ENCODE assay signal across 14 cellular contexts in the genomic region with DNA sequence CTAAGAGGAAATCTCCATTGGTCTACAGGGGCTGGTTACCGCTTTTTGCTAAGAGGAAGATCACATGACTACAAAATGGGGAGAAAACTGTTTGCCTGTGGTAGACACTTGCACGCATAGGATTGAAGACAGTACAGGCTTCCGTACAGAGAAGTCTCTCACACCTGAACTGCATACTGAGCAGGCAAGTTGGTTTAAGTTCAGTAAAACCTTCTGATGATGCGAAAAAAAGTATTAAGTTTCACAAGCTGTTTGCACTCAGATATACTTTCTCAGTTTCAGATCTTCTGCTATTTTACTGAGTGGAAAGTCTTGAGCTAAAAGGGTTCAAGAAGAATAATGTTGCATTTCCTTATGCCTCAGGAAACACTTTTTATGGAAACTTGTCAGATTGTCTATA.
"Had no signal": no experiment of that assay in that cellular context is flagged by ENCODE, and none has a peak within 500 bp of the region (broad histone marks: within the 10 kb centered on the region; RNA-seq: fewer than 3 reads in every experiment).

No MANE protein-coding gene starts in this region.

- H3K27ac Mint-ChIP-seq: naive B cell; stimulated activated naive CD8-positive, alpha-beta T cell treated with anti-CD3 and anti-CD28 coated beads, Interleukin-15, Interleukin-2, amounts not matched to agents 100 ng/mL and 50 ng/mL, for 24 hours had no signal

- H3K27me3 Mint-ChIP-seq: naive B cell; stimulated activated naive CD8-positive, alpha-beta T cell treated with anti-CD3 and anti-CD28 coated beads, Interleukin-15, Interleukin-2, amounts not matched to agents 100 ng/mL and 50 ng/mL, for 24 hours had no signal

- H3K27ac ChIP-seq: esophagus squamous epithelium, left lung, ovary, suprapubic skin, upper lobe of right lung had no signal

- H3K4me1 Mint-ChIP-seq: naive B cell had no signal

- H3K27me3 ChIP-seq: esophagus squamous epithelium, left lung, ovary, suprapubic skin, upper lobe of right lung had no signal

- H3K4me3 Mint-ChIP-seq: naive B cell; stimulated activated naive CD8-positive, alpha-beta T cell treated with anti-CD3 and anti-CD28 coated beads, Interleukin-15, Interleukin-2, amounts not matched to agents 100 ng/mL and 50 ng/mL, for 24 hours had no signal

- H3K9me3 ChIP-seq: esophagus squamous epithelium, ovary, suprapubic skin, upper lobe of right lung had no signal

- ATAC-seq: activated CD4-positive, CD25-positive, alpha-beta regulatory T cell treated with anti-CD3 and anti-CD28 coated beads, Interleukin-2, amount 50 U/mL, for 24 hours; left lung; sciatic nerve; upper lobe of right lung had no signal

- DNase-seq: activated naive CD4-positive, alpha-beta T cell treated with Interleukin-2 at 50 U/mL for 16 hours; activated T-cell treated with anti-CD3 and anti-CD28 coated beads for 4 hours; anterior cingulate cortex; effector CD8-positive, alpha-beta T cell; esophagus squamous epithelium; hippocampal formation; left lung; naive B cell; ovary; upper lobe of right lung had no signal

- H3K36me3 ChIP-seq: esophagus squamous epithelium, left lung, ovary, suprapubic skin, upper lobe of right lung had no signal

- H3K4me3 ChIP-seq: esophagus squamous epithelium, left lung, ovary, suprapubic skin, upper lobe of right lung had no signal

- H3K4me1 ChIP-seq: esophagus squamous epithelium, left lung, suprapubic skin, upper lobe of right lung had no signal

- H3K36me3 Mint-ChIP-seq: naive B cell had no signal
